8 cellular contexts compared by ENCODE assay signal in the genomic region with DNA sequence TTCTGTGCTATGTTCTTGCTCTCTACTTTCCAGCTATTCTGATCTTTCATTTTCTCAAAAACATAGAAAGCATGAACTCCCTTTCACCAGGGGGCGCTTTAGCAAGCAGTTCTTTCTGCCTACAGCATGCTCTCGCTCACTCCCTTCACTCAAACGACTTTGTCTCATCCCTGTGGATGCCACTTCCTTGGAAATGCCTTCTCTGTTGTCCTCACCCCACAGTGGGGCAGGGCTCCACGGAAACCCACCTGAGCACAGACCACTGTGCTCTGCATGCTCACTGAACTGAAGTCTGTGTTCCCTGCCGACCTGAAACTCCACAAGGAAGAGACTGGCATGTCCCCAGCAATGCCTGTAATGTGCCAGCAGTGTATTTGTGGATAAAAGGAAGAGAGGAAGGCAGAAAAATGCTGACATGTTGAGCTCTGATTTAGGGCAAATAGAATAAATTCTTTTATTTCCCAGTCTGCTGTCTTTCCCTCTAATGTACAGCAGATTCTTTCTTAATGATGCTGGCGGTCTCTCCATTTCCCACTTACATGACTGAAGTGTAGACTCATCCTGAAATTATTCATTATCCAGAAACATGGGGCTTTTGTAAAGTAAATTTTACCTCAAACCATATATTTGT. TPM values are rescaled to one million over a fixed set of nuclear protein-coding genes. Genes with fewer than 3 reads are reported as not detected.
A peak's percentile ranks its signal among the peaks of the same experiment; 100 is the strongest.
DNase-seq lines count a peak whose midpoint lies in the region; ATAC-seq, FAIRE-seq and TF ChIP-seq lines count a peak whose summit lies in the region.

No MANE protein-coding gene starts in this region.

- POLR2A ChIA-PET in A549 (lab: Yijun Ruan, JAX): interaction anchor here (1.8 kb wide), 1 partner anchor 160 kb away, joined by 7 read pairs; no protein-coding TSS in a partner anchor
- POLR2A ChIA-PET in GM12878 (lab: Charles Lee): no interaction called here

- SMC1A ChIA-PET in GM12878 (lab: Charles Lee; ENCODE audit: uncharacterized antibody, unreplicated experiment): interaction anchor here (1.2 kb wide), 1 partner anchor 10 kb away, joined by 5 read pairs; no protein-coding TSS in a partner anchor

- 20% methylated on average over 6 of the region's 6 CpGs for WGBS in A549 (ENCODE audit: missing lambda C conversion rate)
- WGBS in GM12878 (ENCODE audit: insufficient coverage, insufficient replicate concordance, low lambda C conversion rate, missing lambda C conversion rate): 15% methylated on average over 6 of the region's 6 CpGs

- no peak overlapping the region for H3K4me3 ChIP-seq in A549
- no peak overlapping the region for H3K4me3 ChIP-seq in GM06990 (replicated peaks; ENCODE audit: low read depth, low read length)
- no peak overlapping the region for H3K4me3 ChIP-seq in GM12878

- peak; percentile 57 to 60 for TF ChIP-seq RAD21 in A549 (conservative IDR thresholded peaks at IDR 0.05 in 1 of 2, IDR thresholded peaks at IDR 0.05 in 1 of 2)
- peak; percentile 35 for TF ChIP-seq RAD21 in GM12878 (IDR thresholded peaks at IDR 0.05; ENCODE audit: insufficient read depth, low read depth, low read length)

- H3K36me3 Mint-ChIP-seq in type B pancreatic cell: no peaks in the 10 kb centered on the region

- TF ChIP-seq CTCF in A549 (IDR thresholded peaks at IDR 0.05) (peak; percentile 83), GM06990 (IDR thresholded peaks at IDR 0.05; ENCODE audit: insufficient read depth, low read length, poor library complexity, severe bottlenecking) (peak; percentile 76), GM12878 (IDR thresholded peaks at IDR 0.05 in 2 of 3, conservative IDR thresholded peaks at IDR 0.05 in 1 of 3; ENCODE audit: control insufficient read depth in 2 of 3, extremely low read depth in 1 of 3, insufficient read depth in 1 of 3, low read depth in 3 of 3, low read length in 3 of 3) (peak; percentile 49 to 73 (median 61)), type B pancreatic cell (conservative IDR thresholded peaks at IDR 0.05) (peak; percentile 78)

- peak overlapping the region; percentile 61 for H3K4me3 Mint-ChIP-seq in type B pancreatic cell

- DNase-seq in A549 (ENCODE audit: low read depth in 1 of 2, low spot score in 1 of 2) (peak; percentile 63 to 69), GM06990 (ENCODE audit: extremely low read depth, insufficient read length) (no peak), NCI-H526 (lab: John Stamatoyannopoulos, UW) (peak; percentile 36 to 74), GM12878 (ENCODE audit: low read depth, low spot score) (no peak), iris pigment epithelial cell (ENCODE audit: low read depth) (peak; percentile 71), type B pancreatic cell (ENCODE audit: extremely low spot score, unreplicated experiment) (peak; percentile 68)
- DNase-seq in stimulated activated CD4-positive, alpha-beta T cell treated with anti-CD3 and anti-CD28 coated beads, Interleukin-4, amount 100 ng/mL, for 1 hour: no peak

- H3K27ac ChIP-seq in A549: peak overlapping the region in 1 of 2 experiments; percentile 63; a peak in 3 of 6 replicates
- no peak overlapping the region for H3K27ac ChIP-seq in GM12878 (ENCODE audit: control insufficient read depth, insufficient read depth)

- H2AFZ ChIP-seq in GM12878 (ENCODE audit: control insufficient read depth, low read depth, low read length): no peak overlapping the region

- H4K20me1 ChIP-seq in GM12878 (ENCODE audit: control insufficient read depth, insufficient read depth): no peaks in the 10 kb centered on the region

- no TSS peak for BruUV-seq in GM12878 (replicated peaks; lab: Mats Ljungman, UMichigan)

- ATAC-seq in A549 (peak; percentile 61 to 79), GM12878 (peak; percentile 56), GM21723 (IDR thresholded peaks at IDR 0.05; ENCODE audit: unreplicated experiment) (no peak)

- intact Hi-C loops in GM12878 (cut with micrococcal nuclease; ENCODE audit: unreplicated experiment): no loop called here

- H3K4me1 Mint-ChIP-seq in type B pancreatic cell (ENCODE audit: unreplicated experiment): peaks cover 22% of the 10 kb centered on the region

- H3K9ac ChIP-seq in GM12878 (ENCODE audit: control insufficient read depth, insufficient read depth, low read length): no peak overlapping the region

- H3K9me3 Mint-ChIP-seq in type B pancreatic cell: no peaks in the 10 kb centered on the region

- H3K9me3 ChIP-seq in A549: peaks cover 8% of the 10 kb centered on the region; the same call in 2 of the 3 replicates
- H3K9me3 ChIP-seq in GM12878 (replicated peaks; ENCODE audit: control insufficient read depth, insufficient read depth, low read length): no peaks in the 10 kb centered on the region

- H3K36me3 ChIP-seq in GM06990 (ENCODE audit: control insufficient read depth, insufficient read depth, low read length) (no peaks in the 10 kb centered on the region), GM12878 (ENCODE audit: control insufficient read depth in 2 of 2, insufficient read depth in 2 of 2, low read length in 1 of 2) (no peaks in the 10 kb centered on the region)

- H3K27me3 ChIP-seq in GM06990 (replicated peaks; ENCODE audit: control insufficient read depth, insufficient read depth, low read length) (no peaks in the 10 kb centered on the region), GM12878 (replicated peaks in 1 of 2; ENCODE audit: control insufficient read depth in 2 of 2, insufficient read depth in 2 of 2, low read length in 1 of 2) (peaks cover 8 to 15% of the 10 kb centered on the region in 2 experiments; a peak in 3 of 4 replicates)

- no peaks in the 10 kb centered on the region for H3K79me2 ChIP-seq in GM12878 (ENCODE audit: control insufficient read depth, insufficient read depth, low read length)

- no peak for TF ChIP-seq POLR2A in A549 (IDR thresholded peaks at IDR 0.05; ENCODE audit: low read length)
- TF ChIP-seq POLR2A in GM12878 (IDR thresholded peaks at IDR 0.05; ENCODE audit: low read depth, low read length): no peak

- RAD21 ChIA-PET in GM12878 (lab: Charles Lee; ENCODE audit: unreplicated experiment): no interaction called here

- H3K27me3 Mint-ChIP-seq in type B pancreatic cell: peaks cover 16% of the 10 kb centered on the region

- H3K27ac Mint-ChIP-seq in type B pancreatic cell: no peak overlapping the region

- peak overlapping the region; percentile 57 for H3K4me2 ChIP-seq in A549
- H3K4me2 ChIP-seq in GM12878 (ENCODE audit: control insufficient read depth, insufficient read depth): no peak overlapping the region

- in situ Hi-C loops in GM12878 (cut with MboI): no loop called here

- H3K4me1 ChIP-seq in A549: no peaks in the 10 kb centered on the region; the same call in 2 of the 3 replicates
- H3K4me1 ChIP-seq in GM12878 (ENCODE audit: control insufficient read depth, insufficient read depth, low read length): no peaks in the 10 kb centered on the region

- no peak for TF ChIP-seq EP300 in A549 (IDR thresholded peaks at IDR 0.05)
- TF ChIP-seq EP300 in GM12878 (IDR thresholded peaks at IDR 0.05; ENCODE audit: borderline replicate concordance in 1 of 2, control insufficient read depth in 1 of 2, low read depth in 2 of 2, low read length in 2 of 2): no peak

- peak; percentile 73 for FAIRE-seq in A549 (lab: Jason Lieb, UNC)
- peak; percentile 47 for FAIRE-seq in GM12878 (lab: Jason Lieb, UNC)

- CTCF ChIA-PET in A549 (lab: Yijun Ruan, JAX) (interaction anchor here (0.5 to 6.7 kb wide), 35 partner anchors 8 to 1876 kb away, joined by 3 to 42 read pairs (median 4); no protein-coding TSS in a partner anchor), GM12878 (lab: Yijun Ruan, JAX) (interaction anchor here (1.1 to 3.4 kb wide), 13 partner anchors 8 to 1288 kb away, joined by 3 to 19 read pairs (median 4); partner anchors contain the start of gene SPTLC1)

RNA-seq across cellular contexts. Expression of gene ROR2, which starts 4.9 kb away (rescaled TPM):
- polyA plus RNA-seq in A549 (2011; rRNA removed) (0.12 and 0.15 TPM in 2 replicates), A549 (2017; fragmentation: RNase III; extraction: RNeasy Plus Mini Kit Qiagen cat#74134 plus additional on column Dnase treatment) (0.53 to 0.66 TPM (median 0.53 TPM) in 3 replicates), GM12878 (2011; rRNA removed) (not detected in 2 replicates), GM12878 (2014; fragmentation: Illumina TruSeq; extraction: Trizol) (not detected in 2 replicates), GM12878 (2014; fragmentation: Nextera tagmentation; extraction: Ambion mirVana) (not detected), GM12878 (2014; rRNA removed) (0.03 TPM in 1 of 2 replicates, not detected in the other), GM12878 (2016; fragmentation: Nextera tagmentation; extraction: Ambion mirVana) (not detected)
- polyA plus RNA-seq in A549 (2012; cell fraction: cytosol; rRNA removed): 0.16 and 0.21 TPM in 2 replicates
- polyA plus RNA-seq in A549 (2012; cell fraction: nucleus; rRNA removed): 0.37 and 0.47 TPM in 2 replicates
- 0.24 and 0.54 TPM in 2 replicates for polyA minus RNA-seq in A549 (2011; rRNA and poly(A)+ RNA removed)
- not detected in 2 replicates for total RNA-seq in GM12878 (2013; cell fraction: nucleolus; rRNA removed)
- total RNA-seq in GM12878 (2014; rRNA removed) (not detected in 2 replicates), GM12878 (2014; rRNA removed; fragmentation: Illumina TruSeq; extraction: Trizol) (not detected in 2 replicates), GM12878 (2021) (0.05 TPM in 1 of 2 replicates, not detected in the other), type B pancreatic cell (ENCODE audit: low replicate concordance) (7.4 and 48.9 TPM in 2 replicates)
- not detected for polyA plus RNA-seq in GM12878 (2011; ENCODE audit: low read depth)
- polyA plus RNA-seq in GM12878 (2011; cell fraction: cytosol; rRNA removed): 0.02 TPM in 1 of 2 replicates, not detected in the other
- not detected in 2 replicates for polyA plus RNA-seq in GM12878 (2011; cell fraction: nucleus; rRNA removed)
- 0.06 TPM in 1 of 2 replicates, not detected in the other for polyA plus RNA-seq in GM12878 (2012)
- polyA minus RNA-seq in GM12878 (2011; rRNA and poly(A)+ RNA removed): 0.15 TPM in 1 of 2 replicates, not detected in the other
- not detected in 2 replicates for polyA minus RNA-seq in GM12878 (2011; cell fraction: cytosol; rRNA and poly(A)+ RNA removed)
- not detected in 2 replicates for polyA minus RNA-seq in GM12878 (2011; cell fraction: nucleus; rRNA and poly(A)+ RNA removed)

Comparison
In these comparisons a context has a peak if more than half of its experiments do, and no peak if none do; other contexts are left out.
1. DNase-seq: peak in A549 (2 of 2), NCI-H526 (2 of 2), iris pigment epithelial cell (single experiment) and type B pancreatic cell (single experiment); none in GM06990 (single experiment), GM12878 (single experiment) and stimulated activated CD4-positive, alpha-beta T cell treated with anti-CD3 and anti-CD28 coated beads, Interleukin-4, amount 100 ng/mL, for 1 hour (single experiment).
2. Of the 24 proteins assayed by ChIP-seq in both GM12878 and A549: peak only in GM12878: none; only in A549: MAX; in both: CTCF, RAD21 and SMC3; in neither: 20.
3. Peak in every context shown above with its lines, with median percentiles within 50 percentile points of each other: CTCF ChIP-seq.